In the genomic region with DNA sequence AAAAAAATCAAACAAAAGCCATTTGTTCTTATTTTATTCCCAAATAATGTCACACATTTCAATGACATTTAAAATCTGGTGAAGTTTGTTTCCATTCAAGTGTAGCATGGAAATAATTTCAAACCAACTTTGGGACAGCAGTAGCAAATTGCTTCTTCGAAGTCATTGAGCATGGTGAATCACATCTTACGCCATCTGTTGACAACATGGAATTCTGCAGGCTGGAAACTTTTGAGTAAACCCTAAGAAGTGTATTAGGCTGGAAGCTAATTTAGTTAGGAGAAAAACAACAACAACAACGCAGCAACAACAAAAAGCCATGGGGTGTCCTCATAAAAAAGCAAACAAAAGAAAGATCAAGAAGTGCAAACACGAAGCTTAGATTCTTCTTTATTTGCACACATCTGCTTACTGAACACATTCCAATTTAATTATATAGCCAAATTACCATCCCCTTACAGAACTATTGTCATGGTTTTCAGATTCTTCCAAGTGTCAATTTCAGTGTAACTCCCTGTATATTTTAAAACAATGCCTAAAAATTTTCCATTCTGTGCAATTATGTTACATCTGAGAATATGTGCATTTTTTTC, we compare ENCODE assay signal across 9 cellular contexts.
A peak's percentile ranks its signal among the peaks of the same experiment; 100 is the strongest.
DNase-seq lines count a peak whose midpoint lies in the region; ATAC-seq and TF ChIP-seq lines count a peak whose summit lies in the region.
"Had no signal": no experiment of that assay in that cellular context is flagged by ENCODE, and none has a peak within 500 bp of the region (broad histone marks: within the 10 kb centered on the region; RNA-seq: fewer than 3 reads in every experiment).

No MANE protein-coding gene starts in this region.

- no peak overlapping the region for H2BK12ac ChIP-seq in mesenchymal stem cell (ENCODE audit: low read length in 2 of 2)

- WGBS in mesenchymal stem cell, result 24% methylated on average over 4 of the region's 4 CpGs

- H3K27ac ChIP-seq in MM.1S (ENCODE audit: low read length) (no peak overlapping the region), mesenchymal stem cell (ENCODE audit: low read length, poor library complexity, severe bottlenecking) (no peak overlapping the region)

- H3K14ac ChIP-seq in mesenchymal stem cell (ENCODE audit: low read length in 2 of 2), result no peak overlapping the region

- CTCF ChIA-PET in WTC11 (lab: Charles Lee), result interaction anchor here (0.7 to 1.4 kb wide), 9 partner anchors 9 to 646 kb away, joined by 3 to 5 read pairs (median 3); no protein-coding TSS in a partner anchor

- H3K4ac ChIP-seq in mesenchymal stem cell (ENCODE audit: low read depth in 1 of 2, low read length in 2 of 2), result no peak overlapping the region

- H4K20me1 ChIP-seq in MM.1S (ENCODE audit: insufficient read depth, low read length), result no peaks in the 10 kb centered on the region

- H3K79me2 ChIP-seq in MM.1S (ENCODE audit: low read length), result no peaks in the 10 kb centered on the region

- H2AFZ ChIP-seq in MM.1S (ENCODE audit: low read length) (no peak overlapping the region), mesenchymal stem cell (ENCODE audit: low read depth, low read length) (no peak overlapping the region)

- H3K36me3 ChIP-seq in MM.1S (replicated peaks; ENCODE audit: insufficient read depth, low read length), result no peaks in the 10 kb centered on the region
- no peaks in the 10 kb centered on the region for H3K36me3 ChIP-seq in mesenchymal stem cell (ENCODE audit: control insufficient read depth in 1 of 2, insufficient read depth in 2 of 2, low read depth in 1 of 2, low read length in 2 of 2)

- H3K4me3 Mint-ChIP-seq in WTC11, result no peak overlapping the region
- H3K4me3 Mint-ChIP-seq: activated B cell treated with CpG ODN at 0.5 μM for 24 hours had no signal

- no peaks in the 10 kb centered on the region for H3K36me3 Mint-ChIP-seq in WTC11

- H2AK5ac ChIP-seq in mesenchymal stem cell (ENCODE audit: low read length, severe bottlenecking), result no peak overlapping the region

- intact Hi-C loops in posterior cingulate gyrus (cut with DNase I), result no loop called here

- H3K27me3 ChIP-seq in MM.1S (replicated peaks; ENCODE audit: insufficient read depth, low read length) (no peaks in the 10 kb centered on the region), mesenchymal stem cell (ENCODE audit: control insufficient read depth in 1 of 2, insufficient read depth in 1 of 2, low read length in 2 of 2) (no peaks in the 10 kb centered on the region)

- H3K4me1 ChIP-seq in MM.1S (ENCODE audit: low read length) (no peaks in the 10 kb centered on the region), mesenchymal stem cell (ENCODE audit: control insufficient read depth, insufficient read depth, low read depth, low read length) (no peaks in the 10 kb centered on the region)

- H3K27ac Mint-ChIP-seq in WTC11, result no peak overlapping the region
- H3K27ac Mint-ChIP-seq: activated B cell treated with CpG ODN at 0.5 μM for 24 hours had no signal

- DNase-seq in NCI-H1417 (lab: John Stamatoyannopoulos, UW) (peak; percentile 3 to 77 (median 38)), NCI-H1417 treated with DMSO at 0.1 percent for 48 hours (lab: John Stamatoyannopoulos, UW) (no peak), MM.1S (peak; percentile 60), WTC11 (ENCODE audit: low spot score) (no peak), mesenchymal stem cell (peak; percentile 46), posterior cingulate gyrus (no peak)
- DNase-seq in activated CD4-positive, alpha-beta T cell treated with anti-CD3 and anti-CD28 coated beads for 48 hours, result no peak
- DNase-seq: activated B cell treated with CpG ODN at 0.5 μM for 24 hours had no signal

- H3K9ac ChIP-seq in MM.1S (ENCODE audit: low read length) (no peak overlapping the region), mesenchymal stem cell (ENCODE audit: low read length) (no peak overlapping the region)

- ATAC-seq in WTC11 (peak; percentile 69), HG03442 (IDR thresholded peaks at IDR 0.05; ENCODE audit: unreplicated experiment) (no peak)

- no peak overlapping the region for H3K4me3 ChIP-seq in MM.1S (ENCODE audit: low read length)
- no peak overlapping the region for H3K4me3 ChIP-seq in mesenchymal stem cell (ENCODE audit: insufficient read depth in 1 of 2, low read depth in 1 of 2, low read length in 2 of 2)

- no peaks in the 10 kb centered on the region for H3K9me2 ChIP-seq in MM.1S (replicated peaks; ENCODE audit: insufficient read depth, low read length)

- H3K4me2 ChIP-seq in MM.1S (ENCODE audit: low read depth, low read length), result no peak overlapping the region
- H3K4me2 ChIP-seq in mesenchymal stem cell (ENCODE audit: low read length, poor library complexity, severe bottlenecking), result no peak overlapping the region

- peaks cover 11% of the 10 kb centered on the region for H3K4me1 Mint-ChIP-seq in WTC11
- H3K4me1 Mint-ChIP-seq: activated B cell treated with CpG ODN at 0.5 μM for 24 hours had no signal

- H4K8ac ChIP-seq in mesenchymal stem cell (ENCODE audit: low read length), result no peak overlapping the region

- H3K9me3 Mint-ChIP-seq in WTC11, result no peaks in the 10 kb centered on the region

- H2BK15ac ChIP-seq in mesenchymal stem cell (ENCODE audit: low read depth, poor library complexity, severe bottlenecking), result no peak overlapping the region

- H3F3A ChIP-seq in MM.1S (ENCODE audit: insufficient read depth, low read length), result no peaks in the 10 kb centered on the region

- no peak overlapping the region for H2BK5ac ChIP-seq in mesenchymal stem cell (ENCODE audit: low read depth, low read length, poor library complexity, severe bottlenecking)

- no peak overlapping the region for H4K91ac ChIP-seq in mesenchymal stem cell (ENCODE audit: low read length)

- POLR2A ChIA-PET in WTC11 (lab: Charles Lee), result interaction anchor here (0.6 kb wide), 1 partner anchor 178 kb away, joined by 3 read pairs; no protein-coding TSS in a partner anchor

- H3K27me3 Mint-ChIP-seq in WTC11 (ENCODE audit: low read depth), result no peaks in the 10 kb centered on the region
- H3K27me3 Mint-ChIP-seq: activated B cell treated with CpG ODN at 0.5 μM for 24 hours had no signal

- H3K79me1 ChIP-seq in mesenchymal stem cell (replicated peaks; ENCODE audit: low read length, poor library complexity, severe bottlenecking), result no peaks in the 10 kb centered on the region

- H3K23ac ChIP-seq in mesenchymal stem cell (ENCODE audit: low read length in 2 of 2), result no peak overlapping the region

- H3K9me3 ChIP-seq in MM.1S (replicated peaks; ENCODE audit: insufficient read depth, low read length) (no peaks in the 10 kb centered on the region), mesenchymal stem cell (ENCODE audit: control insufficient read depth, low read length) (no peaks in the 10 kb centered on the region)

- peak; percentile 53 for TF ChIP-seq CTCF in MM.1S (IDR thresholded peaks at IDR 0.05; ENCODE audit: low read length)
- no peak for TF ChIP-seq CTCF in WTC11 (IDR thresholded peaks at IDR 0.05)

- no peak overlapping the region for H2BK120ac ChIP-seq in mesenchymal stem cell (ENCODE audit: low read depth, low read length)

- H3K18ac ChIP-seq in mesenchymal stem cell (ENCODE audit: low read depth in 1 of 2, low read length in 2 of 2), result no peak overlapping the region

TF ChIP-seq in WTC11, 78 proteins besides CTCF, POLR2A, EP300 and RAD21 (continues in another document):
- TF ChIP-seq ZNF121 (CRISPR knock-in tag; IDR thresholded peaks at IDR 0.05) (no peak), ETV6 (CRISPR knock-in tag; IDR thresholded peaks at IDR 0.05) (no peak), ZNF232 (CRISPR knock-in tag; IDR thresholded peaks at IDR 0.05) (no peak), OVOL2 (CRISPR knock-in tag; IDR thresholded peaks at IDR 0.05; ENCODE audit: borderline replicate concordance) (no peak), FOXK1 (CRISPR knock-in tag; IDR thresholded peaks at IDR 0.05) (no peak), TEAD1 (CRISPR knock-in tag; IDR thresholded peaks at IDR 0.05) (no peak), SMAD3 (CRISPR knock-in tag; IDR thresholded peaks at IDR 0.05; ENCODE audit: borderline replicate concordance) (no peak), RELA (CRISPR knock-in tag; IDR thresholded peaks at IDR 0.05; ENCODE audit: borderline replicate concordance) (no peak), ZNF263 (CRISPR knock-in tag; IDR thresholded peaks at IDR 0.05; ENCODE audit: low read depth) (no peak), ELF4 (CRISPR knock-in tag; IDR thresholded peaks at IDR 0.05; ENCODE audit: low read depth) (no peak), JUN (CRISPR knock-in tag; IDR thresholded peaks at IDR 0.05) (no peak)
- TF ChIP-seq, protein P1, sequence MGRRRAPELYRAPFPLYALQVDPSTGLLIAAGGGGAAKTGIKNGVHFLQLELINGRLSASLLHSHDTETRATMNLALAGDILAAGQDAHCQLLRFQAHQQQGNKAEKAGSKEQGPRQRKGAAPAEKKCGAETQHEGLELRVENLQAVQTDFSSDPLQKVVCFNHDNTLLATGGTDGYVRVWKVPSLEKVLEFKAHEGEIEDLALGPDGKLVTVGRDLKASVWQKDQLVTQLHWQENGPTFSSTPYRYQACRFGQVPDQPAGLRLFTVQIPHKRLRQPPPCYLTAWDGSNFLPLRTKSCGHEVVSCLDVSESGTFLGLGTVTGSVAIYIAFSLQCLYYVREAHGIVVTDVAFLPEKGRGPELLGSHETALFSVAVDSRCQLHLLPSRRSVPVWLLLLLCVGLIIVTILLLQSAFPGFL (CRISPR knock-in tag; IDR thresholded peaks at IDR 0.05; ENCODE audit: borderline replicate concordance), result no peak
- TF ChIP-seq, protein P2, sequence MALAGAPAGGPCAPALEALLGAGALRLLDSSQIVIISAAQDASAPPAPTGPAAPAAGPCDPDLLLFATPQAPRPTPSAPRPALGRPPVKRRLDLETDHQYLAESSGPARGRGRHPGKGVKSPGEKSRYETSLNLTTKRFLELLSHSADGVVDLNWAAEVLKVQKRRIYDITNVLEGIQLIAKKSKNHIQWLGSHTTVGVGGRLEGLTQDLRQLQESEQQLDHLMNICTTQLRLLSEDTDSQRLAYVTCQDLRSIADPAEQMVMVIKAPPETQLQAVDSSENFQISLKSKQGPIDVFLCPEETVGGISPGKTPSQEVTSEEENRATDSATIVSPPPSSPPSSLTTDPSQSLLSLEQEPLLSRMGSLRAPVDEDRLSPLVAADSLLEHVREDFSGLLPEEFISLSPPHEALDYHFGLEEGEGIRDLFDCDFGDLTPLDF (CRISPR knock-in tag; IDR thresholded peaks at IDR 0.05), result no peak

Comparison
In these comparisons a context has a peak if more than half of its experiments do, and no peak if none do; other contexts are left out.
1. DNase-seq: peak in NCI-H1417 (3 of 3), MM.1S (single experiment) and mesenchymal stem cell (single experiment); none in NCI-H1417 treated with DMSO at 0.1 percent for 48 hours (single experiment), WTC11 (single experiment), posterior cingulate gyrus (0 of 10) and activated CD4-positive, alpha-beta T cell treated with anti-CD3 and anti-CD28 coated beads for 48 hours (single experiment).